11 cellular contexts compared by ENCODE assay signal in genomic region chr17:28230011-28230410, GRCh38.
DNase-seq lines count a peak whose midpoint lies in the region; ATAC-seq and TF ChIP-seq lines count a peak whose summit lies in the region.
"Had no signal": no experiment of that assay in that cellular context is flagged by ENCODE, and none has a peak within 500 bp of the region (broad histone marks: within the 10 kb centered on the region; RNA-seq: fewer than 3 reads in every experiment).

No MANE protein-coding gene starts in this region.

- no peak overlapping the region for H2AK9ac ChIP-seq in IMR-90 (replicated peaks; ENCODE audit: low read depth, low read length, poor library complexity)

- WGBS in IMR-90 (ENCODE audit: extremely low coverage in 2 of 2, insufficient read length in 1 of 2), 2 experiments = 45% methylated on average over 6 of the region's 7 CpGs; no CpG with 5 or more reads in 1 of the 2 experiments
- WGBS in body of pancreas, 2 donors = 11 to 25% methylated on average over 5 to 7 of the region's 7 CpGs

- H2AK5ac ChIP-seq in IMR-90 (ENCODE audit: low read depth, low read length) = no peak overlapping the region

- no peak overlapping the region for H3K18ac ChIP-seq in IMR-90 (ENCODE audit: low read depth, low read length)

- POLR2A ChIA-PET in IMR-90 (lab: Charles Lee; ENCODE audit: unreplicated experiment) = no interaction called here

- ATAC-seq in IMR-90 (ENCODE audit: low read depth) (no peak), body of pancreas (peak; percentile 52), Right ventricle myocardium inferior (no peak)

- dilution Hi-C loops in IMR-90 (cut with HindIII; ENCODE audit: low sequenced_read_pairs, unreplicated experiment) = no loop called here

- H3K4me3 ChIP-seq in IMR-90 (ENCODE audit: insufficient read depth, low read depth, low read length) = no peak overlapping the region
- H3K4me3 ChIP-seq in body of pancreas = no peak overlapping the region

- peaks cover 4% of the 10 kb centered on the region; the same call in 1 of the 2 replicates for H3K9me1 ChIP-seq in IMR-90 (ENCODE audit: insufficient read depth, low read length)

- no peak overlapping the region for H2AFZ ChIP-seq in IMR-90 (replicated peaks; ENCODE audit: low read length, poor library complexity)

- TF ChIP-seq CTCF in IMR-90 (conservative IDR thresholded peaks at IDR 0.05; ENCODE audit: low read depth, low read length) (no peak), body of pancreas (IDR thresholded peaks at IDR 0.05) (no peak)

- no peak overlapping the region for H3K27ac ChIP-seq in IMR-90 (ENCODE audit: insufficient read depth, low read length)
- H3K27ac ChIP-seq in body of pancreas = peak overlapping the region; percentile 67 to 98 (median 96)
- H3K27ac ChIP-seq: 22Rv1 had no signal

- H3K4me1 ChIP-seq in IMR-90 (ENCODE audit: control insufficient read depth, insufficient read depth, low read length) (peaks cover 3% of the 10 kb centered on the region; the same call in 1 of the 2 replicates), body of pancreas (peaks cover 60% of the 10 kb centered on the region)

- no peaks in the 10 kb centered on the region for H4K20me1 ChIP-seq in IMR-90 (ENCODE audit: insufficient read depth, low read length)

- TF ChIP-seq POLR2A in IMR-90 (IDR thresholded peaks at IDR 0.05; ENCODE audit: low read depth, low read length) (no peak), body of pancreas (IDR thresholded peaks at IDR 0.05) (peak in 2 of 3 donors; percentile 62 to 63)

- H3K27me3 ChIP-seq in IMR-90 (ENCODE audit: control insufficient read depth, insufficient read depth, low read length) (peaks cover 48% of the 10 kb centered on the region), body of pancreas (no peaks in the 10 kb centered on the region)

- H3K4ac ChIP-seq in IMR-90 (ENCODE audit: low read depth, low read length) = no peak overlapping the region

- no peak overlapping the region for H2BK120ac ChIP-seq in IMR-90 (ENCODE audit: low read depth, low read length)

- no TSS peak for BruUV-seq in IMR-90 (replicated peaks; lab: Mats Ljungman, UMichigan)

- H3K4me2 ChIP-seq in IMR-90 (ENCODE audit: low read depth, low read length) = no peak overlapping the region

- no peak overlapping the region for H4K91ac ChIP-seq in IMR-90 (ENCODE audit: insufficient read depth, low read depth, low read length)

- H3K79me1 ChIP-seq in IMR-90 (ENCODE audit: low read depth in 1 of 2, low read length in 2 of 2) = no peaks in the 10 kb centered on the region

- no peak overlapping the region for H3K14ac ChIP-seq in IMR-90 (replicated peaks; ENCODE audit: low read depth, low read length)

- no peak for TF ChIP-seq RAD21 in IMR-90 (IDR thresholded peaks at IDR 0.05; ENCODE audit: low read length)

- no peak overlapping the region for H2BK5ac ChIP-seq in IMR-90 (ENCODE audit: low read depth, low read length, poor library complexity, severe bottlenecking)

- no peak overlapping the region for H3K23ac ChIP-seq in IMR-90 (ENCODE audit: low read depth, low read length)

- H4K8ac ChIP-seq in IMR-90 (ENCODE audit: low read depth in 2 of 2, low read length in 2 of 2) = no peak overlapping the region

- H2BK15ac ChIP-seq in IMR-90 (ENCODE audit: low read depth, low read length) = no peak overlapping the region

- H3K36me3 ChIP-seq in IMR-90 (ENCODE audit: control insufficient read depth, insufficient read depth, low read length) = no peaks in the 10 kb centered on the region
- H3K36me3 ChIP-seq in body of pancreas (replicated peaks in 1 of 2; ENCODE audit: insufficient read depth in 1 of 2, low read depth in 2 of 2) = no peaks in the 10 kb centered on the region

- H3K9ac ChIP-seq in IMR-90 (ENCODE audit: low read depth, low read length) = no peak overlapping the region

- no peak overlapping the region for H2BK20ac ChIP-seq in IMR-90 (ENCODE audit: low read depth, low read length)

- DNase-seq in DMS 273 (lab: John Stamatoyannopoulos, UW; ENCODE audit: unreplicated experiment) (peak; percentile 23), DMS 273 treated with DMSO at 0.1 percent for 48 hours (lab: John Stamatoyannopoulos, UW) (no peak), IMR-90 (no peak), body of pancreas (peak; percentile 78 to 92 (median 82)), renal cortical epithelial cell (ENCODE audit: low read depth) (peak; percentile 35), NK-92 (lab: John Stamatoyannopoulos, UW; ENCODE audit: unreplicated experiment) (no peak), Right ventricle myocardium inferior (ENCODE audit: missing footprints) (no peak), HCEC 1CT (no peak)
- DNase-seq: cerebellar nuclear complex, occipital lobe had no signal

- CTCF ChIA-PET in IMR-90 (lab: Yijun Ruan, JAX) = no interaction called here

- H3K56ac ChIP-seq in IMR-90 (ENCODE audit: extremely low read depth, insufficient read depth, low read length) = no peak overlapping the region

- H3K9me3 ChIP-seq in IMR-90 (ENCODE audit: control insufficient read depth, insufficient read depth, low read length) (no peaks in the 10 kb centered on the region), body of pancreas (no peaks in the 10 kb centered on the region)

- in situ Hi-C loops in IMR-90 (cut with MboI; ENCODE audit: low sequenced_read_pairs) = no loop called here

- no peak overlapping the region for H4K5ac ChIP-seq in IMR-90 (ENCODE audit: low read depth, low read length)

- intact Hi-C loops in IMR-90 (cut with micrococcal nuclease) (loop anchor here (5.0 kb wide), 1 partner anchor 107 kb away; the partner anchor contains the start of genes IFT20 and TNFAIP1), body of pancreas (cut with DNase I) (no loop called here), Right ventricle myocardium inferior (cut with DNase I) (no loop called here)

TF ChIP-seq in IMR-90, 13 proteins besides CTCF, POLR2A, EP300 and RAD21:
- no peak for TF ChIP-seq CHD1 (IDR thresholded peaks at IDR 0.05; ENCODE audit: low read depth, low read length)
- TF ChIP-seq MAFK (IDR thresholded peaks at IDR 0.05; ENCODE audit: low read depth, low read length) = peak; percentile 48; the same call in 1 of the 2 replicates

Comparison
In these comparisons a context has a peak if more than half of its experiments do, and no peak if none do; other contexts are left out.
1. DNase-seq: peak in DMS 273 (single experiment), body of pancreas (4 of 4) and renal cortical epithelial cell (single experiment); none in DMS 273 treated with DMSO at 0.1 percent for 48 hours (single experiment), IMR-90 (single experiment), NK-92 (single experiment), Right ventricle myocardium inferior (single experiment) and HCEC 1CT (single experiment).